Comparison of ENCODE assay signal across 32 cellular contexts in the genomic region with DNA sequence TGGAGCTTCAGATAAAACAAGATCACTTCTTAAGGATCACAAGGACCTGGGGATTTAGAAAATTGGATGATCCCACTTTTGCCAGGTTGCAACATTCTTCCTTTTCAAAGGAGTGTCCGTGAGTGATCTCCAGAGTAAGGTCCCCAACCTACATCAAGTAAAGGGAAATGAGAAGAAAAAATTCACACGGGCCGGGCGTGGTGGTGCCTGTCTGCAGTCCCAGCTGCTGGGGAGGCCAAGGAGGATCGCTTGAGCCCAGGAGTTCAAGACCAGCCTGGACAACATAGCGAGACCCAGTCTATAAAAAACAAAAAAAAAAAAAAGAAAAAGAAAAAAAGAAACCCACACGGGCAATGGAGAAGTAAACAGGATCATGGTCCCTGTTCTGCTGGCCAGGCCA. TPM values are rescaled to one million over a fixed set of nuclear protein-coding genes. Genes with fewer than 3 reads are reported as not detected.
"Had no signal": no experiment of that assay in that cellular context is flagged by ENCODE, and none has a peak within 500 bp of the region (broad histone marks: within the 10 kb centered on the region; RNA-seq: fewer than 3 reads in every experiment).

No MANE protein-coding gene starts in this region.

- H3K9me3 ChIP-seq: adrenal gland, gastroesophageal sphincter, psoas muscle, thoracic aorta, upper lobe of right lung had no signal

- H3K4me1 ChIP-seq: adrenal gland, parathyroid adenoma, psoas muscle had no signal

- H3K4me1 Mint-ChIP-seq: activated naive CD8-positive, alpha-beta T cell treated with anti-CD3 and anti-CD28 coated beads for 36 hours; naive thymus-derived CD8-positive, alpha-beta T cell had no signal

- H3K4me3 Mint-ChIP-seq: activated CD4-positive, alpha-beta memory T cell treated with anti-CD3 and anti-CD28 coated beads for 36 hours; activated naive CD4-positive, alpha-beta T cell treated with anti-CD3 and anti-CD28 coated beads for 36 hours; activated naive CD8-positive, alpha-beta T cell treated with anti-CD3 and anti-CD28 coated beads for 36 hours; activated T-helper 1 cell treated with anti-CD3 and anti-CD28 coated beads, Interleukin-12 subunit alpha, Interleukin-12 subunit beta, Interleukin-2, Interleukin-4 antibody, amounts not matched to agents 30 ng/mL and 10 ng/mL and 1 ng/mL, durations not matched to agents 14 hours and 24 hours and 36 hours; brain; naive thymus-derived CD8-positive, alpha-beta T cell; neural crest cell had no signal

- H3K36me3 ChIP-seq: adrenal gland, cardiac muscle cell, gastroesophageal sphincter, spleen, thoracic aorta, upper lobe of right lung had no signal

- H3K27ac ChIP-seq: adrenal gland, cardiac muscle cell, coronary artery, dorsolateral prefrontal cortex, gastroesophageal sphincter, parathyroid adenoma, psoas muscle, spleen, thoracic aorta, upper lobe of right lung had no signal

- H3K27ac Mint-ChIP-seq: activated CD4-positive, alpha-beta memory T cell treated with anti-CD3 and anti-CD28 coated beads for 36 hours; activated naive CD4-positive, alpha-beta T cell treated with anti-CD3 and anti-CD28 coated beads for 36 hours; activated naive CD8-positive, alpha-beta T cell treated with anti-CD3 and anti-CD28 coated beads for 36 hours; activated T-helper 1 cell treated with anti-CD3 and anti-CD28 coated beads, Interleukin-12 subunit alpha, Interleukin-12 subunit beta, Interleukin-2, Interleukin-4 antibody, amounts not matched to agents 30 ng/mL and 10 ng/mL and 1 ng/mL, durations not matched to agents 14 hours and 24 hours and 36 hours; brain; naive thymus-derived CD8-positive, alpha-beta T cell had no signal

- H3K4me3 ChIP-seq: adrenal gland, cardiac muscle cell, coronary artery, dorsolateral prefrontal cortex, gastroesophageal sphincter, hepatocyte, psoas muscle, spleen, thoracic aorta, upper lobe of right lung had no signal

- ATAC-seq: gastroesophageal sphincter; left cardiac atrium; left ventricle myocardium superior; naive thymus-derived CD8-positive, alpha-beta T cell; psoas muscle; stimulated activated naive CD8-positive, alpha-beta T cell treated with anti-CD3 and anti-CD28 coated beads, Interleukin-15, Interleukin-2, amounts not matched to agents 100 U/mL and 50 U/mL, for 24 hours; upper lobe of right lung had no signal

- H3K36me3 Mint-ChIP-seq: activated CD4-positive, alpha-beta memory T cell treated with anti-CD3 and anti-CD28 coated beads for 36 hours; activated naive CD8-positive, alpha-beta T cell treated with anti-CD3 and anti-CD28 coated beads for 36 hours; brain; naive thymus-derived CD8-positive, alpha-beta T cell had no signal

- H3K27me3 ChIP-seq: adrenal gland, cardiac muscle cell had no signal

- FAIRE-seq: keratinocyte had no signal

- H3K4me2 ChIP-seq: hepatocyte had no signal

- H3K9me3 Mint-ChIP-seq: activated CD4-positive, alpha-beta memory T cell treated with anti-CD3 and anti-CD28 coated beads for 36 hours; activated naive CD4-positive, alpha-beta T cell treated with anti-CD3 and anti-CD28 coated beads for 36 hours; activated naive CD8-positive, alpha-beta T cell treated with anti-CD3 and anti-CD28 coated beads for 36 hours; naive thymus-derived CD8-positive, alpha-beta T cell had no signal

- DNase-seq: activated CD4-positive, alpha-beta memory T cell treated with anti-CD3 and anti-CD28 coated beads for 36 hours; activated CD4-positive, alpha-beta T cell treated with anti-CD3 and anti-CD28 coated beads for 4 hours; activated CD8-positive, alpha-beta memory T cell treated with anti-CD3 and anti-CD28 coated beads, Interleukin-2, amount 50 U/mL, for 4 hours; activated naive CD4-positive, alpha-beta T cell treated with anti-CD3 and anti-CD28 coated beads for 36 hours; activated naive CD8-positive, alpha-beta T cell treated with anti-CD3 and anti-CD28 coated beads for 36 hours; activated T-cell treated with anti-CD3 and anti-CD28 coated beads, Interleukin-2, amount 50 U/mL, for 1 hour; aorta; cerebellar nuclear complex; dorsolateral prefrontal cortex; effector memory CD4-positive, alpha-beta T cell; left cardiac atrium; left ventricle myocardium superior; mammary epithelial cell; naive thymus-derived CD8-positive, alpha-beta T cell; occipital lobe; psoas muscle; spleen; stimulated activated CD4-positive, alpha-beta T cell treated with anti-CD3 and anti-CD28 coated beads, Interleukin-2, amount 100 ng/mL, for 48 hours; stimulated activated naive CD8-positive, alpha-beta T cell treated with anti-CD3 and anti-CD28 coated beads, Interleukin-15, Interleukin-2, amounts not matched to agents 100 U/mL and 50 U/mL, for 24 hours; upper lobe of right lung had no signal

RNA-seq across cellular contexts. Expression of a gene that starts 41.2 kb away (rescaled TPM):
- total RNA-seq: activated CD8-positive, alpha-beta memory T cell treated with anti-CD3 and anti-CD28 coated beads for 36 hours; activated T-helper 1 cell treated with anti-CD3 and anti-CD28 coated beads, Interleukin-12 subunit alpha, Interleukin-12 subunit beta, Interleukin-2, Interleukin-4 antibody, amounts not matched to agents 30 ng/mL and 10 ng/mL and 1 ng/mL, durations not matched to agents 14 hours and 24 hours and 36 hours had no signal
- polyA plus RNA-seq: naive thymus-derived CD8-positive, alpha-beta T cell had no signal
